Comparison of ENCODE assay signal across 8 cellular contexts in genomic region chr7:35424869-35425495, GRCh38.
DNase-seq lines count a peak whose midpoint lies in the region; ATAC-seq and TF ChIP-seq lines count a peak whose summit lies in the region.

No MANE protein-coding gene starts in this region.

- H3K9me3 ChIP-seq in transverse colon: no peaks in the 10 kb centered on the region

- H3K27me3 ChIP-seq in transverse colon: no peaks in the 10 kb centered on the region

- peak; percentile 88 for TF ChIP-seq CTCF in epithelial cell of proximal tubule (conservative IDR thresholded peaks at IDR 0.05; ENCODE audit: low read depth, low read length)
- peak; percentile 78 for TF ChIP-seq CTCF in natural killer cell (IDR thresholded peaks at IDR 0.05)
- peak; percentile 63 to 76 (median 69) for TF ChIP-seq CTCF in transverse colon (IDR thresholded peaks at IDR 0.05)

- ATAC-seq in HG03045 (IDR thresholded peaks at IDR 0.05; ENCODE audit: unreplicated experiment): peak; percentile 57
- ATAC-seq in activated CD8-positive, alpha-beta T cell treated with anti-CD3 and anti-CD28 coated beads, Interleukin-2, amount 10 ng/mL, durations not matched to agents 7 days and 5 days: peak; percentile 64
- peak; percentile 86 to 97 (median 95) for ATAC-seq in natural killer cell

- H3K36me3 Mint-ChIP-seq in activated CD8-positive, alpha-beta T cell treated with anti-CD3 and anti-CD28 coated beads, Interleukin-2, amount 10 ng/mL, durations not matched to agents 7 days and 5 days (ENCODE audit: low read depth): no peaks in the 10 kb centered on the region
- H3K36me3 Mint-ChIP-seq in natural killer cell: no peaks in the 10 kb centered on the region

- H3K4me1 Mint-ChIP-seq in activated CD8-positive, alpha-beta T cell treated with anti-CD3 and anti-CD28 coated beads, Interleukin-2, amount 10 ng/mL, durations not matched to agents 7 days and 5 days (ENCODE audit: low read depth): no peaks in the 10 kb centered on the region
- H3K4me1 Mint-ChIP-seq in natural killer cell: peaks cover 0 to 6% of the 10 kb centered on the region in 2 donors

- intact Hi-C loops in natural killer cell (cut with micrococcal nuclease) (loop anchor here (1.0 to 5.0 kb wide), 4 partner anchors 112 to 552 kb away; no protein-coding TSS in a partner anchor), transverse colon (cut with DNase I; ENCODE audit: low total_unique reads) (no loop called here)

- no peaks in the 10 kb centered on the region for H3K4me1 ChIP-seq in transverse colon

- POLR2A ChIA-PET in activated CD8-positive, alpha-beta T cell treated with anti-CD3 and anti-CD28 coated beads, Interleukin-2, amount 10 ng/mL, durations not matched to agents 7 days and 5 days (lab: Charles Lee): no interaction called here

- no peaks in the 10 kb centered on the region for H3K36me3 ChIP-seq in transverse colon

- DNase-seq in SIG-M5 treated with dmso at 0.1 percent for 504 hours (lab: John Stamatoyannopoulos, UW; ENCODE audit: unreplicated experiment): peak; percentile 60
- no peak for DNase-seq in SIG-M5 (lab: John Stamatoyannopoulos, UW)
- DNase-seq in NCI-H526 treated with DMSO at 0.1 percent for 48 hours (lab: John Stamatoyannopoulos, UW): peak; percentile 12
- peak; percentile 68 for DNase-seq in activated CD8-positive, alpha-beta T cell treated with anti-CD3 and anti-CD28 coated beads, Interleukin-2, amount 10 ng/mL, durations not matched to agents 7 days and 5 days
- DNase-seq in epithelial cell of proximal tubule (ENCODE audit: low read depth): no peak
- peak; percentile 49 for DNase-seq in natural killer cell
- DNase-seq in transverse colon: peak; percentile 46

- no peak overlapping the region for H3K27ac ChIP-seq in transverse colon

- CTCF ChIA-PET in activated CD8-positive, alpha-beta T cell treated with anti-CD3 and anti-CD28 coated beads, Interleukin-2, amount 10 ng/mL, durations not matched to agents 7 days and 5 days (lab: Charles Lee): interaction anchor here (0.6 to 3.1 kb wide), 16 partner anchors 9 to 498 kb away, joined by 3 to 18 read pairs (median 4); no protein-coding TSS in a partner anchor

- 11 to 41% methylated on average over 3 to 4 of the region's 4 CpGs for WGBS in transverse colon (ENCODE audit: low coverage in 1 of 2), 2 donors

- H3K27ac Mint-ChIP-seq in activated CD8-positive, alpha-beta T cell treated with anti-CD3 and anti-CD28 coated beads, Interleukin-2, amount 10 ng/mL, durations not matched to agents 7 days and 5 days: no peak overlapping the region
- no peak overlapping the region for H3K27ac Mint-ChIP-seq in natural killer cell

- H3K9me3 Mint-ChIP-seq in activated CD8-positive, alpha-beta T cell treated with anti-CD3 and anti-CD28 coated beads, Interleukin-2, amount 10 ng/mL, durations not matched to agents 7 days and 5 days (ENCODE audit: insufficient read depth): no peaks in the 10 kb centered on the region
- no peaks in the 10 kb centered on the region for H3K9me3 Mint-ChIP-seq in natural killer cell

- H3K4me3 Mint-ChIP-seq in activated CD8-positive, alpha-beta T cell treated with anti-CD3 and anti-CD28 coated beads, Interleukin-2, amount 10 ng/mL, durations not matched to agents 7 days and 5 days: no peak overlapping the region
- no peak overlapping the region for H3K4me3 Mint-ChIP-seq in natural killer cell

- no peak for TF ChIP-seq EP300 in transverse colon (IDR thresholded peaks at IDR 0.05; ENCODE audit: low read depth)

- TF ChIP-seq POLR2A in transverse colon (IDR thresholded peaks at IDR 0.05): no peak

- no peak overlapping the region for H3K4me3 ChIP-seq in epithelial cell of proximal tubule (ENCODE audit: low read depth, low read length)
- H3K4me3 ChIP-seq in transverse colon: no peak overlapping the region

- peaks cover 7% of the 10 kb centered on the region for H3K27me3 Mint-ChIP-seq in activated CD8-positive, alpha-beta T cell treated with anti-CD3 and anti-CD28 coated beads, Interleukin-2, amount 10 ng/mL, durations not matched to agents 7 days and 5 days (ENCODE audit: low read depth)
- H3K27me3 Mint-ChIP-seq in natural killer cell (ENCODE audit: low read depth in 2 of 2): peaks cover 2 to 20% of the 10 kb centered on the region in 2 donors

- in situ Hi-C loops in transverse colon (cut with MboI; ENCODE audit: low pct_ligation_motif_present in 1 of 4, low pct_unique_long_range_greater_than_20kb in 1 of 4, low sequenced_read_pairs in 3 of 4): loop anchor here in 1 of 4 donors (10.0 kb wide), 1 partner anchor 200 kb away; no protein-coding TSS in a partner anchor

Comparison
In these comparisons a context has a peak if more than half of its experiments do, and no peak if none do; other contexts are left out.
1. DNase-seq: peak in SIG-M5 treated with dmso at 0.1 percent for 504 hours (single experiment), NCI-H526 treated with DMSO at 0.1 percent for 48 hours (single experiment), activated CD8-positive, alpha-beta T cell treated with anti-CD3 and anti-CD28 coated beads, Interleukin-2, amount 10 ng/mL, durations not matched to agents 7 days and 5 days (single experiment), natural killer cell (single experiment) and transverse colon (single experiment); none in SIG-M5 (single experiment) and epithelial cell of proximal tubule (single experiment).
2. Peak in every context shown above with its lines, with median percentiles within 50 percentile points of each other: ATAC-seq and CTCF ChIP-seq.